29 cellular contexts compared by ENCODE assay signal in the genomic region with DNA sequence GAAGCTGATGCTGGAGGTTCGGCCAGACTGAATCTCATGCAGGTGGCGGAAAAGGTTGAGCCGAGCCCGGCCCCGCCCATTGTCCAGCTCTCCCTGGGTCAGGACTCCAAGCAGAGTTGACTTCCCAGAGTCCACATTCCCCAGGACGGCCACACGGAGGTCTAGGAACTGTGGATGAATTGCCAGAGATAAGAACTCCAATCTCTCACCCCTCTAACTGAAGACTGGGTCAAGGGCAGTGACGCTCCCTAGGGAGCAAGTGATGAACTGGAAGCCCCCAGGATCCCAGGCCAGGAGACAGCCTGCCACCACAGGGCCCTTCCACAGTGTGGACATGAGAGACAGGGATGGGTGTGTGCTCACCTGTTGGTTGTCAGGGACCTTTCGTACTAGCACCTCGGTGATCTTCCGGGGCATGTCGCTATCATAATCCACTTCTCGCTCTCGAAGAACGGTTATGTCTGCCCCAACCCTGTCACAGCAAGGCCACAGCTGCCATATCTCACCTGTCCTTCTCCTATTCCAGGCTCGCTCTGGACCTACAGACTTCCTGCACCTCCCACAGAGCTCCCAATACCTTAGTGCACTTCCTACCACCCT. TPM values are rescaled to one million over a fixed set of nuclear protein-coding genes. Genes with fewer than 3 reads are reported as not detected.
DNase-seq lines count a peak whose midpoint lies in the region; ATAC-seq and TF ChIP-seq lines count a peak whose summit lies in the region.
"Had no signal": no experiment of that assay in that cellular context is flagged by ENCODE, and none has a peak within 500 bp of the region (broad histone marks: within the 10 kb centered on the region; RNA-seq: fewer than 3 reads in every experiment).

No MANE protein-coding gene starts in this region.

- no peak overlapping the region for H3K4me3 Mint-ChIP-seq in natural killer cell
- H3K4me3 Mint-ChIP-seq in natural killer cell treated with Interleukin-12 subunit alpha and Interleukin-12 subunit beta and Interleukin-15 and Interleukin-18, amount 100 ng/mL, for 72 hours = no peak overlapping the region
- H3K4me3 Mint-ChIP-seq: activated B cell treated with CpG ODN at 0.5 μM for 24 hours; activated naive CD8-positive, alpha-beta T cell treated with anti-CD3 and anti-CD28 coated beads, Interleukin-2, amount 50 U/mL, for 24 hours; mesothelial cell of epicardium had no signal

- peaks cover 7% of the 10 kb centered on the region for H3K36me3 Mint-ChIP-seq in natural killer cell
- H3K36me3 Mint-ChIP-seq in natural killer cell treated with Interleukin-12 subunit alpha and Interleukin-12 subunit beta and Interleukin-15 and Interleukin-18, amount 100 ng/mL, for 72 hours = peaks cover 10% of the 10 kb centered on the region

- H3K27ac Mint-ChIP-seq in natural killer cell = peak overlapping the region; percentile 23 to 96
- H3K27ac Mint-ChIP-seq in natural killer cell treated with Interleukin-12 subunit alpha and Interleukin-12 subunit beta and Interleukin-15 and Interleukin-18, amount 100 ng/mL, for 72 hours = peak overlapping the region in 1 of 2 donors; percentile 79
- H3K27ac Mint-ChIP-seq: activated B cell treated with CpG ODN at 0.5 μM for 24 hours, mesothelial cell of epicardium had no signal

- intact Hi-C loops in natural killer cell (cut with micrococcal nuclease) = loop anchor here (5.0 kb wide), 1 partner anchor 258 kb away; a partner anchor contains a TSS

- no peaks in the 10 kb centered on the region for H3K9me3 Mint-ChIP-seq in natural killer cell
- H3K9me3 Mint-ChIP-seq in natural killer cell treated with Interleukin-12 subunit alpha and Interleukin-12 subunit beta and Interleukin-15 and Interleukin-18, amount 100 ng/mL, for 72 hours = no peaks in the 10 kb centered on the region
- H3K9me3 Mint-ChIP-seq: activated B cell treated with CpG ODN at 0.5 μM for 24 hours; activated naive CD8-positive, alpha-beta T cell treated with anti-CD3 and anti-CD28 coated beads, Interleukin-2, amount 50 U/mL, for 24 hours; mesothelial cell of epicardium; naive B cell had no signal

- POLR2A ChIA-PET in RWPE1 (lab: Yijun Ruan, JAX; ENCODE audit: low non-redundant PET) = no interaction called here

- TF ChIP-seq CTCF in natural killer cell (IDR thresholded peaks at IDR 0.05) (no peak), RWPE1 (conservative IDR thresholded peaks at IDR 0.05; ENCODE audit: low read depth) (no peak)

- DNase-seq in natural killer cell (no peak), RWPE1 (ENCODE audit: low spot score) (no peak), mesenteric fat pad (ENCODE audit: low spot score) (peak; percentile 78), inferior parietal cortex (ENCODE audit: extremely low spot score) (no peak), substantia nigra (lab: John Stamatoyannopoulos, UW) (no peak), SHP77 treated with DMSO at 0.1 percent for 48 hours (lab: John Stamatoyannopoulos, UW) (no peak)
- DNase-seq in natural killer cell treated with Interleukin-12 subunit alpha and Interleukin-12 subunit beta and Interleukin-15 and Interleukin-18, amount 100 ng/mL, for 72 hours (ENCODE audit: low spot score) = no peak
- DNase-seq: activated B cell treated with CpG ODN at 0.5 μM for 24 hours; activated CD8-positive, alpha-beta memory T cell treated with anti-CD3 and anti-CD28 coated beads, Interleukin-2, amount 50 U/mL, for 48 hours; activated gamma-delta T cell; activated naive CD8-positive, alpha-beta T cell treated with anti-CD3 and anti-CD28 coated beads, Interleukin-2, amount 50 U/mL, for 24 hours; cerebellar nuclear complex; glutamatergic neuron; islet precursor cell; naive B cell; NCI-H1048; NCI-H1694; NCI-H2171; NCI-H510A; OCI-M1; spleen had no signal

- H3K4me1 Mint-ChIP-seq in natural killer cell = peaks cover 23 to 42% of the 10 kb centered on the region in 2 donors
- H3K4me1 Mint-ChIP-seq in natural killer cell treated with Interleukin-12 subunit alpha and Interleukin-12 subunit beta and Interleukin-15 and Interleukin-18, amount 100 ng/mL, for 72 hours (ENCODE audit: low read depth in 2 of 2) = peaks cover 34 to 44% of the 10 kb centered on the region in 2 donors

- no peak for ATAC-seq in natural killer cell
- ATAC-seq in natural killer cell treated with Interleukin-12 subunit alpha and Interleukin-12 subunit beta and Interleukin-15 and Interleukin-18, amount 100 ng/mL, for 72 hours = no peak
- ATAC-seq: activated naive CD8-positive, alpha-beta T cell treated with anti-CD3 and anti-CD28 coated beads, Interleukin-2, amount 50 U/mL, for 24 hours; HCT116; left ventricle myocardium superior; Right ventricle myocardium inferior had no signal

- peak overlapping the region; percentile 99 for H3K27ac ChIP-seq in RWPE1
- no peak overlapping the region for H3K27ac ChIP-seq in substantia nigra (ENCODE audit: low read depth, low read length, poor library complexity, severe bottlenecking)
- H3K27ac ChIP-seq: C4-2B, parathyroid adenoma had no signal

- CTCF ChIA-PET in RWPE1 (lab: Yijun Ruan, JAX) = no interaction called here

- no peaks in the 10 kb centered on the region for H3K27me3 Mint-ChIP-seq in natural killer cell (ENCODE audit: low read depth in 2 of 2)
- H3K27me3 Mint-ChIP-seq in natural killer cell treated with Interleukin-12 subunit alpha and Interleukin-12 subunit beta and Interleukin-15 and Interleukin-18, amount 100 ng/mL, for 72 hours = no peaks in the 10 kb centered on the region
- H3K27me3 Mint-ChIP-seq: activated B cell treated with CpG ODN at 0.5 μM for 24 hours; activated naive CD8-positive, alpha-beta T cell treated with anti-CD3 and anti-CD28 coated beads, Interleukin-2, amount 50 U/mL, for 24 hours; naive B cell had no signal

RNA-seq across cellular contexts. Expression of a gene that starts 3.6 kb away (rescaled TPM):
- total RNA-seq in natural killer cell (10 to 100 TPM; 56.5 to 71.7 (median 69.3) TPM), mesenteric fat pad (101 TPM)
- total RNA-seq in natural killer cell treated with Interleukin-12 subunit alpha and Interleukin-12 subunit beta and Interleukin-15 and Interleukin-18, amount 100 ng/mL, for 72 hours = 100 to 1,000 TPM in 1 of 2 donors, 10 to 100 TPM in 1; 85.4 to 116 TPM

RNA-seq across cellular contexts. Expression of a gene that starts 10.1 kb away (rescaled TPM):
- total RNA-seq in natural killer cell = 10 to 100 TPM; 29.9 to 43.3 (median 38.3) TPM
- 10 to 100 TPM; 37.1 to 39.7 TPM for total RNA-seq in natural killer cell treated with Interleukin-12 subunit alpha and Interleukin-12 subunit beta and Interleukin-15 and Interleukin-18, amount 100 ng/mL, for 72 hours
- total RNA-seq in mesenteric fat pad = 19.0 TPM

RNA-seq across cellular contexts. Expression of a gene that starts 19.3 kb away (rescaled TPM):
- total RNA-seq in natural killer cell = under 1 TPM in 1 of 3 donors, not detected in 2; 0.23 TPM
- not detected for total RNA-seq in natural killer cell treated with Interleukin-12 subunit alpha and Interleukin-12 subunit beta and Interleukin-15 and Interleukin-18, amount 100 ng/mL, for 72 hours
- total RNA-seq in mesenteric fat pad = not detected
- total RNA-seq: activated B cell treated with CpG ODN at 0.5 μM for 24 hours, Daoy, epithelial cell of proximal tubule had no signal

RNA-seq across cellular contexts. Expression of a gene that starts 49.5 kb away (rescaled TPM):
- 10 to 100 TPM in 1 of 3 donors, 1 to 10 TPM in 2; 7.7 to 11.2 (median 7.8) TPM for total RNA-seq in natural killer cell
- 10 to 100 TPM; 25.6 to 53.4 TPM for total RNA-seq in natural killer cell treated with Interleukin-12 subunit alpha and Interleukin-12 subunit beta and Interleukin-15 and Interleukin-18, amount 100 ng/mL, for 72 hours
- total RNA-seq in mesenteric fat pad = 10.7 TPM

RNA-seq across cellular contexts. Expression of a gene that starts 49.7 kb away (rescaled TPM):
- total RNA-seq in natural killer cell (10 to 100 TPM; 47.6 to 54.6 (median 48.7) TPM), mesenteric fat pad (43.6 TPM)
- total RNA-seq in natural killer cell treated with Interleukin-12 subunit alpha and Interleukin-12 subunit beta and Interleukin-15 and Interleukin-18, amount 100 ng/mL, for 72 hours = 100 to 1,000 TPM in 1 of 2 donors, 10 to 100 TPM in 1; 80.0 to 178 TPM
